In genomic region chr16:31403590-31404352, GRCh38 we compare ENCODE assay signal across 1 cellular context.
TF ChIP-seq lines count a peak whose summit lies in the region.

No MANE protein-coding gene starts in this region.

TF ChIP-seq in K562, 482 proteins besides CTCF, POLR2A, EP300 and RAD21:
- TF ChIP-seq TEAD2 (tag; IDR thresholded peaks at IDR 0.05): no peak
- no peak for TF ChIP-seq ARID3A (IDR thresholded peaks at IDR 0.05; ENCODE audit: borderline replicate concordance, low read depth, low read length)
- no peak for TF ChIP-seq RFX7 (CRISPR knock-in tag; IDR thresholded peaks at IDR 0.05)
- TF ChIP-seq NRF1 (conservative IDR thresholded peaks at IDR 0.05 in 1 of 2, IDR thresholded peaks at IDR 0.05 in 1 of 2): peak; percentile 41 to 48; a peak in 3 of 4 replicates
- TF ChIP-seq CTBP1 (IDR thresholded peaks at IDR 0.05; ENCODE audit: borderline replicate concordance): 0 out of 2 replicates have a peak, but pooled peaks have one; percentile 20
- TF ChIP-seq ARID4B (CRISPR knock-in tag; IDR thresholded peaks at IDR 0.05): no peak
- peak; percentile 23; the same call in 1 of the 2 replicates for TF ChIP-seq ZBTB7A (IDR thresholded peaks at IDR 0.05; ENCODE audit: borderline replicate concordance, control insufficient read depth, low read depth, low read length)
- no peak for TF ChIP-seq TBP (optimal IDR thresholded peaks at IDR 0.05; ENCODE audit: low read depth, low read length)
- TF ChIP-seq RCOR1 (IDR thresholded peaks at IDR 0.05; ENCODE audit: borderline replicate concordance in 1 of 2, low read depth in 2 of 2, low read length in 2 of 2): peak in 1 of 2 experiments; percentile 37; a peak in 1 of 4 replicates
- TF ChIP-seq FOXJ2 (tag; IDR thresholded peaks at IDR 0.05): no peak
- no peak for TF ChIP-seq GATA2 (CRISPR knock-in tag; IDR thresholded peaks at IDR 0.05)
- TF ChIP-seq ZNF609 (CRISPR knock-in tag; IDR thresholded peaks at IDR 0.05; ENCODE audit: borderline replicate concordance): no peak
